ENCODE assay signal across 1 cellular context in the genomic region with DNA sequence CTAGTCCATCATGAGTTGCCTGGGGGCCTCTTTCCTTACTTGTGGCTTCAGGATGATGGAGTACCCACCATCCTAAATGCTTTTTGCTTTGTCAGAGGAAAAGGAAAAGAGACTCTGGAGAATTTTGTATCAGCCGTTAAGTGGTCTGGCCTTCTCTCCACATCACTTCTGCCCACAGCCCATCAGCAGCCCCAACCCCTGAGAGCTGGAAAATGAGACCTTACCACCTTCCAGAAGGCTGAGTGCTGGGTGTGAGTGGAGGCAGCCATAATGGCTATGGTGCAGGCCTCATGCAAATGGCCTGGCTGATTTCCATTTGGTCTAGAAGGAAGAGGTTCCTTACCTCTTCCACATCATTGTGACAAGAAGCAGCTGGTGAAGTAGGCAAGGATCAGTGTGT.
A peak's percentile ranks its signal among the peaks of the same experiment; 100 is the strongest.
TF ChIP-seq lines count a peak whose summit lies in the region.

No MANE protein-coding gene starts in this region.

TF ChIP-seq in HEK293, 187 proteins besides CTCF, POLR2A, EP300 and RAD21:
- 0 out of 2 replicates have a peak, but pooled peaks have one; percentile 33 for TF ChIP-seq ZNF148 (tag by site-specific recombination; IDR thresholded peaks at IDR 0.05; ENCODE audit: borderline replicate concordance)
- TF ChIP-seq ZNF626 (tag by site-specific recombination; IDR thresholded peaks at IDR 0.05), result no peak
- TF ChIP-seq, protein P1, sequence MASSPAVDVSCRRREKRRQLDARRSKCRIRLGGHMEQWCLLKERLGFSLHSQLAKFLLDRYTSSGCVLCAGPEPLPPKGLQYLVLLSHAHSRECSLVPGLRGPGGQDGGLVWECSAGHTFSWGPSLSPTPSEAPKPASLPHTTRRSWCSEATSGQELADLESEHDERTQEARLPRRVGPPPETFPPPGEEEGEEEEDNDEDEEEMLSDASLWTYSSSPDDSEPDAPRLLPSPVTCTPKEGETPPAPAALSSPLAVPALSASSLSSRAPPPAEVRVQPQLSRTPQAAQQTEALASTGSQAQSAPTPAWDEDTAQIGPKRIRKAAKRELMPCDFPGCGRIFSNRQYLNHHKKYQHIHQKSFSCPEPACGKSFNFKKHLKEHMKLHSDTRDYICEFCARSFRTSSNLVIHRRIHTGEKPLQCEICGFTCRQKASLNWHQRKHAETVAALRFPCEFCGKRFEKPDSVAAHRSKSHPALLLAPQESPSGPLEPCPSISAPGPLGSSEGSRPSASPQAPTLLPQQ (tag by site-specific recombination; IDR thresholded peaks at IDR 0.05), result no peak
- TF ChIP-seq YY2 (tag by site-specific recombination; IDR thresholded peaks at IDR 0.05), result peak; percentile 74
